ENCODE assay signal across 1 cellular context in the genomic region with DNA sequence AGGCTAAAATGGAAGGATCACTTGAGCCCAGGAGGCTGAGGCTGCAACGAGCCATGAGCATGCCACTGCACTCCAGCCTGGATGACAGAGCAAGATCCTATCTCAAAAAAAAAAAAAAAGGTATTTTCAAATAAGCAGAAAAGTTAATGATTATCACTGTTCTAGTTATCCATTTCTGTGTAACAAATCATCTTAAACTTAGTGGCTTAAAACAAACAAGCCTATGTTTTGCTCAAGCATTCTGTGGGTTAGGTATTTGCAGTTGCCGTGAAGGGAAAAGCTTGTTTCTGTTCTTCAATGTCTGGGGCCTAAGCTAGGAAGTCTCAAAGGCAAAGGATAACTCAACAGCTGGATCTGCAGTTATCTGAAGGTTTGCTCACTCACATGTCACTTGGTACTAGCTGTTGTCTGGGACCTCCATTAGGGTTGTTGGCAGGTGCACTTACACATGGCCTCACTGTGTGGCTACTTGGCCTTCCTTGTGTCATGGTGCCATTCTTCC.
TF ChIP-seq lines count a peak whose summit lies in the region.

No MANE protein-coding gene starts in this region.

TF ChIP-seq in endothelial cell of umbilical vein, 7 proteins besides CTCF, POLR2A, EP300 and RAD21:
- no peak for TF ChIP-seq EZH2 (IDR thresholded peaks at IDR 0.05; ENCODE audit: borderline replicate concordance, low read depth, low read length, severe bottlenecking)
- TF ChIP-seq POLR2AphosphoS5 (IDR thresholded peaks at IDR 0.05; ENCODE audit: insufficient read depth, low read depth, low read length) = no peak
- TF ChIP-seq, protein P1, sequence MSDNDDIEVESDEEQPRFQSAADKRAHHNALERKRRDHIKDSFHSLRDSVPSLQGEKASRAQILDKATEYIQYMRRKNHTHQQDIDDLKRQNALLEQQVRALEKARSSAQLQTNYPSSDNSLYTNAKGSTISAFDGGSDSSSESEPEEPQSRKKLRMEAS (IDR thresholded peaks at IDR 0.05; ENCODE audit: insufficient read depth, insufficient read length) = no peak
- no peak for TF ChIP-seq JUN (IDR thresholded peaks at IDR 0.05; ENCODE audit: borderline replicate concordance, insufficient read depth, insufficient read length, low read depth)
- TF ChIP-seq FOS (IDR thresholded peaks at IDR 0.05; ENCODE audit: borderline replicate concordance, insufficient read depth, low read length) = no peak
- TF ChIP-seq GATA2 (IDR thresholded peaks at IDR 0.05; ENCODE audit: insufficient read depth, insufficient read length, low read depth, low read length) = no peak
- TF ChIP-seq MYC (IDR thresholded peaks at IDR 0.05; ENCODE audit: low read depth, low read length) = no peak
